ENCODE assay signal across 18 cellular contexts in the genomic region with DNA sequence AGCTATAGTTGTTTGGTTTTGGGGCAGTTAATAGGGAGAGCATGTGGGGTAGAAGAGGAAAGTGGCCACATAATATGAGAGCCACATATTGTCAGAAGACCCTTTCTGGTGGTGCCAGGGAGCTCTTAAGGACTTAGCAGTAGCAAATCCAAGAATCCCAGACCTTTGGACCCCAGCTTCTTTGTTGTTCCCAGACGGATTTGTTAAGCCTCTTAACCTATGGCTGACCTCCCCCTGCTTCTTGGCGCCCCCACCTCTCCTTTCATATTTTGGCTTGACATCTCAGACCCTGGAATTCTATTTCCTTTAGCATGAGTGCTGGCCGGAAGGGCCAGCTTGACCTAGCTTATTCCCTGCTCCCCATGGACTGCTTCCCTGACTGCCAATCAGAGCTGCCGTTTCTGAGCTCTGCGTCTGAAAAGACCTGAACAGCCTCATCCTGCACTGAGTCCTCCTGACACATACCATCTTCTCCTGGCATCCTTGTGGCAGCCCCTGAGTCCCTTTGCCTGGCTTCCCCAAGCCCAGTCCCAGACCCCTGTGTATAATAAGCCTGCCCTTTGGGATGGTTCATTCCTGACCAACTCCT.
A peak's percentile ranks its signal among the peaks of the same experiment; 100 is the strongest.
DNase-seq lines count a peak whose midpoint lies in the region; ATAC-seq, FAIRE-seq and TF ChIP-seq lines count a peak whose summit lies in the region.
"Had no signal": no experiment of that assay in that cellular context is flagged by ENCODE, and none has a peak within 500 bp of the region (broad histone marks: within the 10 kb centered on the region; RNA-seq: fewer than 3 reads in every experiment).

No MANE protein-coding gene starts in this region.

- TF ChIP-seq POLR2A in H1 (IDR thresholded peaks at IDR 0.05; ENCODE audit: control extremely low read depth in 1 of 2, low read depth in 2 of 2, low read length in 2 of 2) (no peak), HepG2 (IDR thresholded peaks at IDR 0.05; ENCODE audit: insufficient read depth in 1 of 2, low read depth in 2 of 2, low read length in 2 of 2) (no peak)

- TF ChIP-seq EP300 in H1 (IDR thresholded peaks at IDR 0.05; ENCODE audit: borderline replicate concordance in 1 of 2, low read depth in 2 of 2, low read length in 2 of 2) = no peak
- no peak for TF ChIP-seq EP300 in HepG2 (IDR thresholded peaks at IDR 0.05; ENCODE audit: low read depth in 2 of 2, low read length in 2 of 2)
- no peak for TF ChIP-seq EP300 in HepG2 (CRISPR knock-in tag; IDR thresholded peaks at IDR 0.05; ENCODE audit: borderline replicate concordance)

- no peak overlapping the region for H3K23ac ChIP-seq in H1 (ENCODE audit: insufficient read length)

- no peak overlapping the region for H3K4me3 Mint-ChIP-seq in T-helper 2 cell treated with Interferon-gamma antibody and Interleukin-4, amounts not matched to agents 5 μg/mL and 100 μg/mL, for 36 hours
- H3K4me3 Mint-ChIP-seq in CD4-positive, alpha-beta T cell = no peak overlapping the region
- no peak overlapping the region for H3K4me3 Mint-ChIP-seq in neural progenitor cell
- H3K4me3 Mint-ChIP-seq: H9 had no signal

- no peak overlapping the region for H4K5ac ChIP-seq in H1 (ENCODE audit: insufficient read length, low read depth, low read length)

- POLR2A ChIA-PET in CD4-positive, alpha-beta T cell (lab: Charles Lee) = interaction anchor here (1.2 to 1.5 kb wide), 2 partner anchors 15 to 118 kb away, joined by 4 read pairs; no protein-coding TSS in a partner anchor
- POLR2A ChIA-PET in H1 (lab: Charles Lee; ENCODE audit: partially characterized antibody) = interaction anchor here (0.9 kb wide), 1 partner anchor 10 kb away, joined by 3 read pairs; no protein-coding TSS in a partner anchor
- POLR2A ChIA-PET in HepG2 (lab: Yijun Ruan, JAX) = no interaction called here

- H3K4me1 ChIP-seq in H1 (replicated peaks in 1 of 4; ENCODE audit: control insufficient read depth in 3 of 4, insufficient read depth in 4 of 4, low read length in 3 of 4) (peaks cover 0 to 8% (median 1%) of the 10 kb centered on the region in 4 experiments; a peak in 4 of 7 replicates), neural progenitor cell (peaks cover 36% of the 10 kb centered on the region), HepG2 (ENCODE audit: insufficient read depth, low read length) (no peaks in the 10 kb centered on the region)
- H3K4me1 ChIP-seq: Peyer's patch had no signal

- no peak overlapping the region for H2BK20ac ChIP-seq in H1 (ENCODE audit: low read length)

- H2BK5ac ChIP-seq in H1 (ENCODE audit: low read depth, low read length) = no peak overlapping the region

- H3K14ac ChIP-seq in H1 (ENCODE audit: insufficient read length) = no peak overlapping the region

- no peak overlapping the region for H3K56ac ChIP-seq in H1 (replicated peaks; ENCODE audit: insufficient read length, low read depth, low read length)

- H4K20me1 ChIP-seq in H1 (replicated peaks in 1 of 2; ENCODE audit: control insufficient read depth in 1 of 2, insufficient read depth in 2 of 2, low read length in 2 of 2) (no peaks in the 10 kb centered on the region), neural progenitor cell (ENCODE audit: low read depth) (no peaks in the 10 kb centered on the region), HepG2 (ENCODE audit: insufficient read depth, low read length) (no peaks in the 10 kb centered on the region)

- peak overlapping the region; percentile 19 for H3K27ac Mint-ChIP-seq in T-helper 2 cell treated with Interferon-gamma antibody and Interleukin-4, amounts not matched to agents 5 μg/mL and 100 μg/mL, for 36 hours
- H3K27ac Mint-ChIP-seq in CD4-positive, alpha-beta T cell = peak overlapping the region; percentile 83
- H3K27ac Mint-ChIP-seq in neural progenitor cell = peak overlapping the region; percentile 22

- no peak for ATAC-seq in CD4-positive, alpha-beta T cell (ENCODE audit: poor library complexity)
- no peak for ATAC-seq in HepG2

- H3K36me3 ChIP-seq in H1 (ENCODE audit: control insufficient read depth in 2 of 4, insufficient read depth in 4 of 4, low read length in 3 of 4) = no peaks in the 10 kb centered on the region
- H3K36me3 ChIP-seq in neural progenitor cell = no peaks in the 10 kb centered on the region
- peaks cover 5 to 24% of the 10 kb centered on the region in 2 experiments; a peak in 4 of 5 replicates for H3K36me3 ChIP-seq in HepG2 (replicated peaks in 1 of 2; ENCODE audit: control insufficient read depth in 1 of 2, insufficient read depth in 2 of 2, low read length in 2 of 2)

- in situ Hi-C loops in HepG2 (cut with HindIII; ENCODE audit: extremely low pct_ligation_motif_present, low pct_unique_long_range_greater_than_20kb) = no loop called here

- no peak overlapping the region for H3K4ac ChIP-seq in H1 (replicated peaks; ENCODE audit: insufficient read length, low read depth, low read length)

- TF ChIP-seq RAD21 in H1 (IDR thresholded peaks at IDR 0.05 in 1 of 2, conservative IDR thresholded peaks at IDR 0.05 in 1 of 2; ENCODE audit: low read depth in 2 of 2, low read length in 2 of 2) (no peak), HepG2 (CRISPR knock-in tag; IDR thresholded peaks at IDR 0.05) (no peak)

- H3K4me3 ChIP-seq in H1 (ENCODE audit: extremely low read depth in 1 of 4, insufficient read depth in 2 of 4, low read depth in 3 of 4, low read length in 4 of 4) (no peak overlapping the region), neural progenitor cell (no peak overlapping the region), HepG2 (replicated peaks in 1 of 3; ENCODE audit: insufficient read depth in 1 of 3, low read depth in 2 of 3, low read length in 3 of 3) (no peak overlapping the region)
- H3K4me3 ChIP-seq: Peyer's patch had no signal

- H2BK15ac ChIP-seq in H1 (ENCODE audit: low read length) = no peak overlapping the region

- H3K27me3 ChIP-seq in CD4-positive, alpha-beta T cell (ENCODE audit: control insufficient read depth, insufficient read depth, low read length) = no peaks in the 10 kb centered on the region
- H3K27me3 ChIP-seq in H1 (replicated peaks in 1 of 4; ENCODE audit: control insufficient read depth in 3 of 4, extremely low read depth in 1 of 4, insufficient read depth in 3 of 4, low read length in 3 of 4) (no peaks in the 10 kb centered on the region), neural progenitor cell (no peaks in the 10 kb centered on the region), HepG2 (ENCODE audit: control insufficient read depth in 1 of 2, insufficient read depth in 2 of 2, low read length in 2 of 2) (no peaks in the 10 kb centered on the region)
- H3K27me3 ChIP-seq: Peyer's patch had no signal

- no peak overlapping the region for H2AK5ac ChIP-seq in H1 (ENCODE audit: low read depth, low read length)

- peaks cover 51% of the 10 kb centered on the region for H3K4me1 Mint-ChIP-seq in T-helper 2 cell treated with Interferon-gamma antibody and Interleukin-4, amounts not matched to agents 5 μg/mL and 100 μg/mL, for 36 hours (ENCODE audit: low read depth)
- H3K4me1 Mint-ChIP-seq in CD4-positive, alpha-beta T cell (ENCODE audit: low read depth) = peaks cover 61% of the 10 kb centered on the region
- peaks cover 44% of the 10 kb centered on the region for H3K4me1 Mint-ChIP-seq in neural progenitor cell

- no peak overlapping the region for H3K18ac ChIP-seq in H1 (ENCODE audit: extremely low read depth, low read length)

- no peak overlapping the region for H3K4me2 ChIP-seq in H1 (ENCODE audit: insufficient read depth in 1 of 2, low read depth in 2 of 2, low read length in 2 of 2)
- peak overlapping the region; percentile 33 for H3K4me2 ChIP-seq in neural progenitor cell
- H3K4me2 ChIP-seq in HepG2 (ENCODE audit: low read depth, low read length) = no peak overlapping the region
- H3K4me2 ChIP-seq: KMS-11 had no signal

- no peak for DNase-seq in T-helper 2 cell treated with Interferon-gamma antibody and Interleukin-4, amounts not matched to agents 5 μg/mL and 100 μg/mL, for 36 hours (ENCODE audit: low spot score)
- DNase-seq in T-helper 2 cell = no peak
- no peak for DNase-seq in CD4-positive, alpha-beta T cell
- DNase-seq in H1 (ENCODE audit: low read depth in 1 of 2, low spot score in 2 of 2) = no peak
- DNase-seq in neural progenitor cell (ENCODE audit: low spot score) = peak; percentile 62
- no peak for DNase-seq in epidermal melanocyte (ENCODE audit: insufficient read length, low spot score)
- DNase-seq in KG1 (lab: John Stamatoyannopoulos, UW) = no peak
- no peak for DNase-seq in HepG2 (ENCODE audit: low spot score)
- DNase-seq: H9, NCI-H1048, NCI-H1436 treated with DMSO at 0.1 percent for 48 hours, NCI-H2081 treated with DMSO at 0.1 percent for 48 hours, NCI-H510A treated with DMSO at 0.1 percent for 48 hours, Peyer's patch, SHP77 had no signal

- no peak overlapping the region for H3K27ac ChIP-seq in CD4-positive, alpha-beta T cell (ENCODE audit: low read depth, low read length)
- H3K27ac ChIP-seq in H1 (ENCODE audit: low read depth, low read length) (no peak overlapping the region), neural progenitor cell (no peak overlapping the region), HepG2 (ENCODE audit: extremely low read length, insufficient read depth, low read length) (no peak overlapping the region)
- H3K27ac ChIP-seq: 22Rv1, C4-2B, KMS-11, Peyer's patch had no signal

- H2BK120ac ChIP-seq in H1 (replicated peaks; ENCODE audit: low read depth, low read length) = no peak overlapping the region

- peaks cover 2% of the 10 kb centered on the region for H3K36me3 Mint-ChIP-seq in T-helper 2 cell treated with Interferon-gamma antibody and Interleukin-4, amounts not matched to agents 5 μg/mL and 100 μg/mL, for 36 hours (ENCODE audit: low read depth)
- no peaks in the 10 kb centered on the region for H3K36me3 Mint-ChIP-seq in CD4-positive, alpha-beta T cell (ENCODE audit: low read depth)
- H3K36me3 Mint-ChIP-seq in neural progenitor cell = peaks cover 12% of the 10 kb centered on the region

- no peaks in the 10 kb centered on the region for H3K9me3 Mint-ChIP-seq in T-helper 2 cell treated with Interferon-gamma antibody and Interleukin-4, amounts not matched to agents 5 μg/mL and 100 μg/mL, for 36 hours
- no peaks in the 10 kb centered on the region for H3K9me3 Mint-ChIP-seq in CD4-positive, alpha-beta T cell
- H3K9me3 Mint-ChIP-seq in neural progenitor cell = no peaks in the 10 kb centered on the region
- H3K9me3 Mint-ChIP-seq: H9 had no signal

- H3F3A ChIP-seq in neural progenitor cell (ENCODE audit: low read depth) = no peaks in the 10 kb centered on the region

- CTCF ChIA-PET in CD4-positive, alpha-beta T cell (lab: Charles Lee) = no interaction called here
- CTCF ChIA-PET in H1 (lab: Charles Lee; ENCODE audit: partially characterized antibody) = interaction anchor here (0.8 to 1.4 kb wide), 3 partner anchors 15 to 53 kb away, joined by 3 to 5 read pairs (median 4); no protein-coding TSS in a partner anchor
- CTCF ChIA-PET in HepG2 (lab: Yijun Ruan, JAX; ENCODE audit: low intra/inter-chr PET ratio, low total read pairs) = no interaction called here

- BruUV-seq in HepG2 (replicated peaks; lab: Mats Ljungman, UMichigan) = no TSS peak

- H3K9ac ChIP-seq in H1 (replicated peaks in 1 of 4; ENCODE audit: extremely low read depth in 1 of 4, low read depth in 3 of 4, low read length in 3 of 4) (no peak overlapping the region), neural progenitor cell (no peak overlapping the region), HepG2 (ENCODE audit: insufficient read depth, low read depth, low read length) (no peak overlapping the region)
- H3K9ac ChIP-seq: KMS-11 had no signal

- no peaks in the 10 kb centered on the region for H3K27me3 Mint-ChIP-seq in T-helper 2 cell treated with Interferon-gamma antibody and Interleukin-4, amounts not matched to agents 5 μg/mL and 100 μg/mL, for 36 hours (ENCODE audit: low read depth)
- H3K27me3 Mint-ChIP-seq in CD4-positive, alpha-beta T cell = no peaks in the 10 kb centered on the region
- no peaks in the 10 kb centered on the region for H3K27me3 Mint-ChIP-seq in neural progenitor cell (ENCODE audit: insufficient read depth, low read depth)

- H4K8ac ChIP-seq in H1 (ENCODE audit: extremely low read depth, insufficient read depth, low read length) = no peak overlapping the region

- 73% methylated on average over 5 of the region's 5 CpGs; no CpG with 5 or more reads in 1 of the 2 experiments for WGBS in H1 (ENCODE audit: extremely low coverage in 1 of 2, insufficient coverage in 1 of 2, insufficient read length in 1 of 2, insufficient replicate concordance in 2 of 2, low coverage in 1 of 2, low lambda C conversion rate in 2 of 2, missing lambda C conversion rate in 1 of 2), 2 experiments
- 85% methylated on average over 5 of the region's 5 CpGs for WGBS in HepG2 (ENCODE audit: low lambda C conversion rate)

- H3K79me2 ChIP-seq in H1 (ENCODE audit: control insufficient read depth in 1 of 2, insufficient read depth in 2 of 2, low read length in 2 of 2) (no peaks in the 10 kb centered on the region), neural progenitor cell (ENCODE audit: low read depth) (no peaks in the 10 kb centered on the region), HepG2 (ENCODE audit: insufficient read depth, low read length) (no peaks in the 10 kb centered on the region)

- 0 out of 2 replicates have a peak overlapping the region, but pooled peaks have one; percentile 2 for H2BK12ac ChIP-seq in H1 (ENCODE audit: low read depth, low read length)

- FAIRE-seq in H1 (lab: Jason Lieb, UNC) (no peak), HepG2 (lab: Jason Lieb, UNC) (no peak)

- TF ChIP-seq CTCF in CD4-positive, alpha-beta T cell (IDR thresholded peaks at IDR 0.05) = no peak
- TF ChIP-seq CTCF in H1 (IDR thresholded peaks at IDR 0.05; ENCODE audit: control extremely low read depth in 1 of 3, insufficient read depth in 1 of 3, low read depth in 1 of 3, low read length in 3 of 3) = no peak
- TF ChIP-seq CTCF in neural progenitor cell (IDR thresholded peaks at IDR 0.05) = no peak
- no peak for TF ChIP-seq CTCF in HepG2 (CRISPR knock-in tag; IDR thresholded peaks at IDR 0.05)

- no peaks in the 10 kb centered on the region for H3K23me2 ChIP-seq in H1 (ENCODE audit: low read depth, low read length)

- intact Hi-C loops in CD4-positive, alpha-beta T cell (cut with DNase I, micrococcal nuclease) = loop anchor here in 1 of 2 experiments (5.0 kb wide), 1 partner anchor 115 kb away; a partner anchor contains a TSS
- intact Hi-C loops in HepG2 (cut with micrococcal nuclease; ENCODE audit: unreplicated experiment) = no loop called here

- H2AFZ ChIP-seq in H1 (ENCODE audit: low read length) = no peak overlapping the region
- H2AFZ ChIP-seq in neural progenitor cell (replicated peaks) = no peak overlapping the region
- no peak overlapping the region for H2AFZ ChIP-seq in HepG2 (ENCODE audit: low read length)

- no peak overlapping the region for H4K91ac ChIP-seq in H1 (replicated peaks; ENCODE audit: insufficient read length, low read length)

- no peaks in the 10 kb centered on the region for H3K9me3 ChIP-seq in CD4-positive, alpha-beta T cell (ENCODE audit: control insufficient read depth, low read length)
- H3K9me3 ChIP-seq in H1 (ENCODE audit: insufficient read depth in 2 of 2, low read depth in 1 of 2, low read length in 1 of 2) = no peaks in the 10 kb centered on the region
- no peaks in the 10 kb centered on the region for H3K9me3 ChIP-seq in neural progenitor cell (ENCODE audit: low read depth)
- H3K9me3 ChIP-seq in HepG2 (ENCODE audit: low read length) = no peaks in the 10 kb centered on the region
- H3K9me3 ChIP-seq: Peyer's patch had no signal

- H3K79me1 ChIP-seq in H1 (ENCODE audit: low read depth, low read length) = no peaks in the 10 kb centered on the region

Comparison
In these comparisons a context has a peak if more than half of its experiments do, and no peak if none do; other contexts are left out.
1. H3K27ac Mint-ChIP-seq: peak in every context shown above with its lines; median percentile 83 in CD4-positive, alpha-beta T cell; 22 in neural progenitor cell; 19 in T-helper 2 cell treated with Interferon-gamma antibody and Interleukin-4, amounts not matched to agents 5 μg/mL and 100 μg/mL, for 36 hours.